Comparison of ENCODE assay signal across 27 cellular contexts in the genomic region with DNA sequence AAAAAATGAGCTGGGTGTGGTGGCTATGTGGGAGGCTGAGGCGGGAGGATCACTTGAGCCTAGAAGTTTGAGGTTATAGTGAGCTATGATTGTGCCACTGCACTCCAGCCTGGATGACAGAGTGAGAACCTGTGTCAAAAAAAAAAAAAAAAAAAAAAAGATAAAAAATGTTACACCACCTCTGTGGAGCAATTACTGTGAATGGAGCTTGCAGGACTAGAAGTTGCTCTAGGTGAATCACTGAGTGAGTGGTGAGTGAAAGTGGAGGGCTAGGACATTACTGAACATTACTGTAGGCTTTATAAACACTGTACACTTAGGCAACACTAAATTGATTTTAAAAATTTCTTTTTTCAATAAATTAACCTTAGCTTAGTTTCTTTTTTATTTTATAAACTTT. TPM values are rescaled to one million over a fixed set of nuclear protein-coding genes. Genes with fewer than 3 reads are reported as not detected.
"Had no signal": no experiment of that assay in that cellular context is flagged by ENCODE, and none has a peak within 500 bp of the region (broad histone marks: within the 10 kb centered on the region; RNA-seq: fewer than 3 reads in every experiment).

No MANE protein-coding gene starts in this region.

- H3K4me3 ChIP-seq: ascending aorta, body of pancreas, cardiac muscle cell, Peyer's patch had no signal

- ATAC-seq: activated CD8-positive, alpha-beta memory T cell treated with anti-CD3 and anti-CD28 coated beads, Interleukin-2, amount 10 ng/mL, durations not matched to agents 7 days and 5 days; body of pancreas; T-cell had no signal

- H3K27me3 Mint-ChIP-seq: activated CD8-positive, alpha-beta memory T cell treated with anti-CD3 and anti-CD28 coated beads, Interleukin-2, amount 10 ng/mL, durations not matched to agents 7 days and 5 days had no signal

- H3K27me3 ChIP-seq: ascending aorta, body of pancreas, cardiac muscle cell, Peyer's patch had no signal

- H3K27ac Mint-ChIP-seq: activated B cell treated with CpG ODN at 0.5 μM for 24 hours; activated CD4-positive, alpha-beta T cell treated with anti-CD3 and anti-CD28 coated beads, Interleukin-2, amount 10 ng/mL, durations not matched to agents 24 days and 14 days; activated CD8-positive, alpha-beta memory T cell treated with anti-CD3 and anti-CD28 coated beads, Interleukin-2, amount 10 ng/mL, durations not matched to agents 7 days and 5 days; activated naive CD4-positive, alpha-beta T cell treated with anti-CD3 and anti-CD28 coated beads, Interleukin-2, amount 50 U/mL, for 24 hours; activated T-cell treated with anti-CD3 and anti-CD28 coated beads, Interleukin-2, amount 50 U/mL, for 24 hours; activated T-helper 1 cell treated with anti-CD3 and anti-CD28 coated beads, Interleukin-12 subunit alpha, Interleukin-12 subunit beta, Interleukin-2, Interleukin-4 antibody, amounts not matched to agents 30 ng/mL and 10 ng/mL and 1 ng/mL, durations not matched to agents 14 hours and 24 hours and 36 hours; T-cell had no signal

- H3K27ac ChIP-seq: ascending aorta, body of pancreas, cardiac muscle cell, Peyer's patch had no signal

- H3K4me1 ChIP-seq: ascending aorta, body of pancreas, Peyer's patch had no signal

- H3K36me3 Mint-ChIP-seq: activated CD8-positive, alpha-beta memory T cell treated with anti-CD3 and anti-CD28 coated beads, Interleukin-2, amount 10 ng/mL, durations not matched to agents 7 days and 5 days; activated naive CD4-positive, alpha-beta T cell treated with anti-CD3 and anti-CD28 coated beads, Interleukin-2, amount 50 U/mL, for 24 hours; T-cell had no signal

- H3K36me3 ChIP-seq: cardiac muscle cell, Peyer's patch had no signal

- H3K9me3 Mint-ChIP-seq: activated B cell treated with CpG ODN at 0.5 μM for 24 hours; activated CD4-positive, alpha-beta T cell treated with anti-CD3 and anti-CD28 coated beads, Interleukin-2, amount 10 ng/mL, durations not matched to agents 24 days and 14 days; activated naive CD4-positive, alpha-beta T cell treated with anti-CD3 and anti-CD28 coated beads, Interleukin-2, amount 50 U/mL, for 24 hours; activated T-cell treated with anti-CD3 and anti-CD28 coated beads, Interleukin-2, amount 50 U/mL, for 24 hours; activated T-helper 1 cell treated with anti-CD3 and anti-CD28 coated beads, Interleukin-12 subunit alpha, Interleukin-12 subunit beta, Interleukin-2, Interleukin-4 antibody, amounts not matched to agents 30 ng/mL and 10 ng/mL and 1 ng/mL, durations not matched to agents 14 hours and 24 hours and 36 hours; T-cell had no signal

- H3K9me3 ChIP-seq: ascending aorta, body of pancreas, Peyer's patch had no signal

- H3K4me3 Mint-ChIP-seq: activated B cell treated with CpG ODN at 0.5 μM for 24 hours; activated CD4-positive, alpha-beta T cell treated with anti-CD3 and anti-CD28 coated beads, Interleukin-2, amount 10 ng/mL, durations not matched to agents 24 days and 14 days; activated CD8-positive, alpha-beta memory T cell treated with anti-CD3 and anti-CD28 coated beads, Interleukin-2, amount 10 ng/mL, durations not matched to agents 7 days and 5 days; activated naive CD4-positive, alpha-beta T cell treated with anti-CD3 and anti-CD28 coated beads, Interleukin-2, amount 50 U/mL, for 24 hours; activated T-cell treated with anti-CD3 and anti-CD28 coated beads, Interleukin-2, amount 50 U/mL, for 24 hours; activated T-helper 1 cell treated with anti-CD3 and anti-CD28 coated beads, Interleukin-12 subunit alpha, Interleukin-12 subunit beta, Interleukin-2, Interleukin-4 antibody, amounts not matched to agents 30 ng/mL and 10 ng/mL and 1 ng/mL, durations not matched to agents 14 hours and 24 hours and 36 hours; T-cell had no signal

- FAIRE-seq: TTC549 had no signal

- DNase-seq: activated B cell treated with CpG ODN at 0.5 μM for 24 hours; activated CD4-positive, alpha-beta T cell treated with anti-CD3 and anti-CD28 coated beads for 1 hour; activated CD4-positive, alpha-beta T cell treated with anti-CD3 and anti-CD28 coated beads, Interleukin-2, amount 10 ng/mL, durations not matched to agents 24 days and 14 days; activated CD4-positive, alpha-beta T cell treated with anti-CD3 and anti-CD28 coated beads, Interleukin-2, amount 50 U/mL, for 48 hours; activated CD8-positive, alpha-beta memory T cell treated with anti-CD3 and anti-CD28 coated beads, Interleukin-2, amount 10 ng/mL, durations not matched to agents 7 days and 5 days; activated effector memory CD4-positive, alpha-beta T cell treated with Interleukin-2 at 50 U/mL for 16 hours; activated naive CD4-positive, alpha-beta T cell; activated T-cell treated with anti-CD3 and anti-CD28 coated beads, Interleukin-2, amount 50 U/mL, for 24 hours; amniotic stem cell; body of pancreas; Karpas-422; NCI-H1048; NCI-H146; NCI-H187 treated with DMSO at 0.1 percent for 48 hours; NCI-H510A treated with DMSO at 0.1 percent for 48 hours; NCI-H69; NK-92 treated with Interleukin-12 subunit alpha and Interleukin-12 subunit beta, amount 100 ng/mL, for 24 hours; Peyer's patch; SHP77 treated with DMSO at 0.1 percent for 48 hours; T-cell; T-helper 2 cell; T1000 had no signal

- H3K4me1 Mint-ChIP-seq: activated B cell treated with CpG ODN at 0.5 μM for 24 hours; activated CD4-positive, alpha-beta T cell treated with anti-CD3 and anti-CD28 coated beads, Interleukin-2, amount 10 ng/mL, durations not matched to agents 24 days and 14 days; activated CD8-positive, alpha-beta memory T cell treated with anti-CD3 and anti-CD28 coated beads, Interleukin-2, amount 10 ng/mL, durations not matched to agents 7 days and 5 days; activated naive CD4-positive, alpha-beta T cell treated with anti-CD3 and anti-CD28 coated beads, Interleukin-2, amount 50 U/mL, for 24 hours; T-cell had no signal

RNA-seq across cellular contexts. Expression of a gene that starts 21.9 kb away (rescaled TPM):
- total RNA-seq: activated CD4-positive, alpha-beta T cell treated with anti-CD3 and anti-CD28 coated beads, Interleukin-2, amount 10 ng/mL, durations not matched to agents 24 days and 14 days; activated CD8-positive, alpha-beta memory T cell treated with anti-CD3 and anti-CD28 coated beads, Interleukin-2, amount 10 ng/mL, durations not matched to agents 7 days and 5 days; activated T-helper 1 cell treated with anti-CD3 and anti-CD28 coated beads, Interleukin-12 subunit alpha, Interleukin-12 subunit beta, Interleukin-2, Interleukin-4 antibody, amounts not matched to agents 30 ng/mL and 10 ng/mL and 1 ng/mL, durations not matched to agents 14 hours and 24 hours and 36 hours had no signal
